ENCODE assay signal across 8 cellular contexts in the genomic region with DNA sequence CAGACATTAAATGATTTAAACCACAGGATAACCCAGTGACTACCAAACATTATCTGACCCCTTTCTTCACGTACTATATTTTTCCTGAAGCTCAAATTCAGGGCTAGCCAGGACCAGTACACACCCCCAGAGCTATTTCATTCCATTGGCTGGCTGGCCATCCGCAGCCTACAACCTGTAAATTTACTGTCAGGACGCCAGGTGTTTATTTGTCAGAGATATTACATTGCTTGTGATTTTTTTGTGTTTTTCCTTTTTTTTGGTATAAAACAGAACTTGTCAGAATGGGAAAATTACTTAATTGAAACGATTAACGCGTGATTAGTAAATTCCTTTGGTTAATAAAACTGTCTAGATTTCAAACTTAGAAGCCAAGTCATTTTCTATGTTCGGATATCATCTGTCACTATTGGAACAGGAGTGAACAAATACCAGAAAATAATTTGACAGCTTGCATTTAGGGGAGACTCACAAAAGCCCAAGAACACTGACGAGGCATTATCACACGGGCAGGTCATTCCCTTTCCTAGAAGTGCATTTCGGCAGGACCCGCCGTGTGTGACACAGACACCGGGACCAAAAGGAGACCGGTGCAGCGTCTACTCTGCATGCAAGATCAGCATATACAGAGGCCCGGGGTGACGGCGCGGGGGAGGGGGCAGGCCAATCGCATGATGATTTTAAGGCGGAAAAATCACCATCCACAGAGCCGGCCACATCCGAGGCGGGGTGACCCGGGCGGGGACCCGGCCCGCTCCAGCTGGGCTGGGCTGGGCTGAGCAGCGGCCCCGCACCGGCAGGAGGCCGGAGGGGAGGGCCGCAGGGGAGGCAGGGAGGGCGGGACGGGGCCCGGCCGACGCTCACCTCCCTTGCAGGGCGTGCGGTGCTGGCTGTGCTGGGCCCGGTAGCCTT. TPM values are rescaled to one million over a fixed set of nuclear protein-coding genes. Genes with fewer than 3 reads are reported as not detected.
DNase-seq lines count a peak whose midpoint lies in the region; ATAC-seq and TF ChIP-seq lines count a peak whose summit lies in the region.

No MANE protein-coding gene starts in this region.

- in situ Hi-C loops in Panc1 (cut with HindIII; ENCODE audit: low pct_unique_long_range_greater_than_20kb, low sequenced_read_pairs) = no loop called here

- peak overlapping the region; percentile 68 to 75 for H3K9ac ChIP-seq in stomach smooth muscle (ENCODE audit: low read length in 2 of 2)

- peak overlapping the region; percentile 70 for H2AFZ ChIP-seq in neuron (ENCODE audit: low read depth, low read length)

- POLR2A ChIA-PET in Panc1 (lab: Charles Lee) = no interaction called here

- H3K36me3 ChIP-seq in Panc1 (ENCODE audit: control insufficient read depth, insufficient read depth, low read length) = no peaks in the 10 kb centered on the region
- peaks cover 14% of the 10 kb centered on the region for H3K36me3 ChIP-seq in neuron (ENCODE audit: insufficient read depth, low read length)
- peaks cover 0 to 3% of the 10 kb centered on the region in 2 donors for H3K36me3 ChIP-seq in stomach smooth muscle (ENCODE audit: control insufficient read depth in 2 of 2, insufficient read depth in 2 of 2, low read length in 2 of 2)

- no peaks in the 10 kb centered on the region for H3K27me3 ChIP-seq in Panc1 (ENCODE audit: control insufficient read depth, insufficient read depth, low read length)
- H3K27me3 ChIP-seq in neuron (ENCODE audit: insufficient read depth, low read length) = no peaks in the 10 kb centered on the region
- H3K27me3 ChIP-seq in stomach smooth muscle (ENCODE audit: control insufficient read depth in 1 of 2, insufficient read depth in 2 of 2, low read length in 2 of 2) = no peaks in the 10 kb centered on the region

- CTCF ChIA-PET in Panc1 (lab: Charles Lee) = interaction anchor here (1.1 kb wide), 1 partner anchor 124 kb away, joined by 3 read pairs; no protein-coding TSS in a partner anchor

- no peak for TF ChIP-seq CTCF in Panc1 (IDR thresholded peaks at IDR 0.05)
- TF ChIP-seq CTCF in foreskin fibroblast (IDR thresholded peaks at IDR 0.05; ENCODE audit: low read depth, low read length) = no peak

- peaks cover 27% of the 10 kb centered on the region for H3K4me1 ChIP-seq in Panc1 (ENCODE audit: control insufficient read depth, insufficient read depth, low read length)
- peaks cover 36% of the 10 kb centered on the region for H3K4me1 ChIP-seq in neuron (ENCODE audit: insufficient read depth, low read length)
- peaks cover 9% of the 10 kb centered on the region for H3K4me1 ChIP-seq in stomach smooth muscle (ENCODE audit: control insufficient read depth, insufficient read depth, low read length)

- intact Hi-C loops in Panc1 (cut with micrococcal nuclease; ENCODE audit: unreplicated experiment) = loop anchor here (5.0 kb wide), 1 partner anchor 121 kb away; no protein-coding TSS in a partner anchor

- BruUV-seq in Panc1 (replicated peaks; lab: Mats Ljungman, UMichigan) = no TSS peak

- peak overlapping the region; percentile 82 to 83 for H3K4me3 ChIP-seq in Panc1 (ENCODE audit: low read depth in 2 of 2, low read length in 2 of 2)
- peak overlapping the region; percentile 77 to 93 for H3K4me3 ChIP-seq in foreskin fibroblast (ENCODE audit: low read depth in 1 of 2, low read length in 2 of 2)
- H3K4me3 ChIP-seq in neuron (ENCODE audit: low read length) = peak overlapping the region; percentile 84
- H3K4me3 ChIP-seq in stomach smooth muscle (ENCODE audit: low read length in 2 of 2) = peak overlapping the region; percentile 79 to 89

- DNase-seq in AG08396 (ENCODE audit: low spot score) = peak; percentile 47
- no peak for DNase-seq in Panc1 (ENCODE audit: low read depth, low spot score)
- peak; percentile 42 for DNase-seq in activated gamma-delta T cell (lab: John Stamatoyannopoulos, UW)
- peak; percentile 35 to 71 for DNase-seq in foreskin fibroblast

- peak; percentile 31 for ATAC-seq in GM18867 (IDR thresholded peaks at IDR 0.05; ENCODE audit: unreplicated experiment)
- ATAC-seq in HG03097 (IDR thresholded peaks at IDR 0.05; ENCODE audit: low FRiP score, unreplicated experiment) = peak; percentile 14
- ATAC-seq in Panc1 = peak; percentile 36

- H3K9me3 ChIP-seq in Panc1 (ENCODE audit: control insufficient read depth, insufficient read depth, low read depth, low read length) (no peaks in the 10 kb centered on the region), neuron (ENCODE audit: low read length) (no peaks in the 10 kb centered on the region), stomach smooth muscle (ENCODE audit: control insufficient read depth in 2 of 2, low read length in 2 of 2) (no peaks in the 10 kb centered on the region)

- H3K27ac ChIP-seq in Panc1 (ENCODE audit: low read length) = peak overlapping the region; percentile 82
- peak overlapping the region; percentile 63 for H3K27ac ChIP-seq in stomach smooth muscle (ENCODE audit: low read length)

RNA-seq across cellular contexts. Expression of a gene that starts 0.9 kb away (rescaled TPM):
- 138 TPM for total RNA-seq in Panc1 (2021; ENCODE audit: unreplicated experiment)
- 102 TPM for polyA plus RNA-seq in Panc1 (2012; ENCODE audit: insufficient read length)

RNA-seq across cellular contexts. Expression of a gene that starts 1.3 kb away (rescaled TPM):
- 45.2 TPM for total RNA-seq in Panc1 (2021; ENCODE audit: unreplicated experiment)
- 30.5 TPM for polyA plus RNA-seq in Panc1 (2012; ENCODE audit: insufficient read length)
